ENCODE assay signal across 12 cellular contexts in the genomic region with DNA sequence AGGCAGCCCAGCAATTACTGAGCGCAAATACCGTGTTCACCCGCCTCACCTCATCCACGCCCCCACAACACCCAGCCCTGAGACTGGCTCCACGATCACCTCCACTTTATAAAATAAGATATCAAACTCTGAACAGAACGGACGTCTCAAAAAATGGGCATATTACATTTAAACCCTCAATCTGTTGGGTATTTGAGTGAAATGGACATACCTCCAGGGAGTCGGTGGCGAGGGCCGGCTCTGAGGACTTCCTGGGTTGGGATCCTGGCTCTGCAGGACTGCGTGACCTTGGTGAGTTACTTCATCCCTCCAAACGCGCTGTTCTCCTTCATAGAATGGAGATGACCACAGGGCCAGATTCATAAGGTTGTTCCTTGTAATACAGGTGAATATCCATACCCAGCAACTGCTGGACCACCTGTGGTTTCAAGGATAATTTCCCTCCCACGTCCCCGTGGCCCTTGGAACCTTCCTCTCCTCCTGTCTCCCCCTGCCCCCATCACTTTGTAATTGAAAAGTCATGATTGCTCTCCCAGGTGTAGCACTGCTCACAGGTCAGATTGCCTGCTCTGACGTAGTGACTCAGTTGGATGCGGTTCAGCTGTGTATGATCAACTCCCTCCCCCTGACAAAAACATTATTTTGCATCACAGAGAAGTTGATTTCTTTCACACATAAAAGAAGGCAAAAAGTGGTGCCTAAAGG.
DNase-seq lines count a peak whose midpoint lies in the region; ATAC-seq, FAIRE-seq and TF ChIP-seq lines count a peak whose summit lies in the region.
"Had no signal": no experiment of that assay in that cellular context is flagged by ENCODE, and none has a peak within 500 bp of the region (broad histone marks: within the 10 kb centered on the region; RNA-seq: fewer than 3 reads in every experiment).

No MANE protein-coding gene starts in this region.

- peak; percentile 2 for DNase-seq in activated CD4-positive, alpha-beta T cell treated with anti-CD3 and anti-CD28 coated beads for 1 hour
- DNase-seq in activated CD4-positive, alpha-beta T cell treated with anti-CD3 and anti-CD28 coated beads, Interleukin-2, amount 50 U/mL, for 1 hour: no peak
- peak; percentile 58 for DNase-seq in coronary artery (ENCODE audit: low spot score)
- peak; percentile 31 for DNase-seq in osteoblast (ENCODE audit: insufficient read length, low spot score, missing footprints)
- DNase-seq in upper lobe of right lung: peak; percentile 16
- DNase-seq in D721Med (ENCODE audit: insufficient read length, low spot score): no peak
- DNase-seq in psoas muscle: no peak
- DNase-seq in NCI-H1930 (lab: John Stamatoyannopoulos, UW): no peak

- no peaks in the 10 kb centered on the region for H3K79me2 ChIP-seq in osteoblast (ENCODE audit: insufficient read depth, low read length)

- WGBS in psoas muscle, 3 donors: 86 to 91% (median 87%) methylated on average over 17 of the region's 17 CpGs

- H4K20me1 ChIP-seq in osteoblast (ENCODE audit: insufficient read depth, low read length): no peaks in the 10 kb centered on the region

- H3K9me3 ChIP-seq in osteoblast (ENCODE audit: low read depth, low read length) (no peaks in the 10 kb centered on the region), upper lobe of right lung (no peaks in the 10 kb centered on the region), psoas muscle (no peaks in the 10 kb centered on the region)
- H3K9me3 ChIP-seq: Caco-2 had no signal

- H3K36me3 ChIP-seq in osteoblast (ENCODE audit: insufficient read depth, low read length) (no peaks in the 10 kb centered on the region), upper lobe of right lung (no peaks in the 10 kb centered on the region), psoas muscle (ENCODE audit: insufficient read depth in 1 of 2, low read depth in 1 of 2) (no peaks in the 10 kb centered on the region)

- H3K4me1 ChIP-seq in osteoblast (ENCODE audit: insufficient read depth, low read length) (no peaks in the 10 kb centered on the region), upper lobe of right lung (peaks cover 1% of the 10 kb centered on the region), psoas muscle (no peaks in the 10 kb centered on the region)
- H3K4me1 ChIP-seq: Caco-2 had no signal

- FAIRE-seq in D721Med (lab: Jason Lieb, UNC): no peak

- ATAC-seq in upper lobe of right lung: no peak
- ATAC-seq in psoas muscle: no peak
- ATAC-seq: CD8-positive, alpha-beta T cell had no signal

- peaks cover 9% of the 10 kb centered on the region for H3K27me3 ChIP-seq in osteoblast (ENCODE audit: insufficient read depth, low read length)
- H3K27me3 ChIP-seq in upper lobe of right lung: peaks cover 5% of the 10 kb centered on the region
- H3K27me3 ChIP-seq in psoas muscle (ENCODE audit: insufficient read depth in 3 of 3, low read length in 2 of 3): peaks cover 0 to 7% (median 0%) of the 10 kb centered on the region in 3 donors

- TF ChIP-seq CTCF in coronary artery (IDR thresholded peaks at IDR 0.05): no peak
- no peak for TF ChIP-seq CTCF in osteoblast (IDR thresholded peaks at IDR 0.05; ENCODE audit: extremely low read depth, low read depth, low read length)
- TF ChIP-seq CTCF in upper lobe of right lung (IDR thresholded peaks at IDR 0.05): no peak
- no peak for TF ChIP-seq CTCF in D721Med (IDR thresholded peaks at IDR 0.05; ENCODE audit: insufficient read depth, missing control alignments)
- TF ChIP-seq CTCF in psoas muscle (IDR thresholded peaks at IDR 0.05): no peak

- H3K4me3 ChIP-seq in coronary artery: no peak overlapping the region
- H3K4me3 ChIP-seq in osteoblast (ENCODE audit: insufficient read depth, low read length): no peak overlapping the region
- no peak overlapping the region for H3K4me3 ChIP-seq in upper lobe of right lung
- H3K4me3 ChIP-seq in psoas muscle: no peak overlapping the region
- H3K4me3 ChIP-seq: GM23248 had no signal

- H2AFZ ChIP-seq in osteoblast (ENCODE audit: low read length): no peak overlapping the region
- H2AFZ ChIP-seq: GM23248 had no signal

- intact Hi-C loops in upper lobe of right lung (cut with DNase I): no loop called here
- intact Hi-C loops in psoas muscle (cut with DNase I): loop anchor here in 1 of 2 donors (10.0 kb wide), 1 partner anchor 145 kb away; a partner anchor contains a TSS

- no peak overlapping the region for H3K4me2 ChIP-seq in osteoblast (ENCODE audit: insufficient read depth, low read length)

- H3K27ac ChIP-seq in coronary artery (no peak overlapping the region), osteoblast (ENCODE audit: low read depth, low read length) (no peak overlapping the region), upper lobe of right lung (no peak overlapping the region), psoas muscle (no peak overlapping the region)
- H3K27ac ChIP-seq: 22Rv1, GM23248 had no signal

Comparison
In these comparisons a context has a peak if more than half of its experiments do, and no peak if none do; other contexts are left out.
1. DNase-seq: peak in activated CD4-positive, alpha-beta T cell treated with anti-CD3 and anti-CD28 coated beads for 1 hour (single experiment), coronary artery (single experiment), osteoblast (single experiment) and upper lobe of right lung (single experiment); none in activated CD4-positive, alpha-beta T cell treated with anti-CD3 and anti-CD28 coated beads, Interleukin-2, amount 50 U/mL, for 1 hour (single experiment), D721Med (single experiment), psoas muscle (0 of 2) and NCI-H1930 (0 of 2).